5 cellular contexts compared by ENCODE assay signal in the genomic region with DNA sequence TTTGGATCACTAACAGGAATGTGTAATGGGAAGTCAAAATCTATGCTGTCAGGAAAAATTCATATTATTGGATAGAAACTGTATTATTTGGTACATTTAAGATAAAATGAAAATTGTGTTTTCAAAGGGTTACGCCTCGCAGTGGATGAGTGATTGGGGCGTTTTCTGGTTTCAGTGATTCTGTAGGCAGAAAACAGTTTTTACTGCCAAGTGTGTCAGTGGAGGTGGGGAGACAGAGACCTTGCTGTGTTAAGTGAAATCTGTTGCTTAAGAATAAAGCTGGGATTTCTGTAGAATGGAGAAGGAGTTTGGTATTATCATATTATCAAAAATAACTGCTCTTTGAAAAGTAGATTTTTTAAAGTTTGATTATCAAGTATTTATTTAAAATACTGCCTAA.
"Had no signal": no experiment of that assay in that cellular context is flagged by ENCODE, and none has a peak within 500 bp of the region (broad histone marks: within the 10 kb centered on the region; RNA-seq: fewer than 3 reads in every experiment).

No MANE protein-coding gene starts in this region.

- DNase-seq: H9, HCEC 1CT had no signal

- ATAC-seq: GM23338, HepG2 had no signal

- H3K27ac ChIP-seq: HL-60 had no signal

- H3K4me3 ChIP-seq: GM23338 had no signal
